16 cellular contexts compared by ENCODE assay signal in genomic region chr20:50735813-50736212, GRCh38. TPM values are rescaled to one million over a fixed set of nuclear protein-coding genes. Genes with fewer than 3 reads are reported as not detected.
DNase-seq lines count a peak whose midpoint lies in the region; ATAC-seq and TF ChIP-seq lines count a peak whose summit lies in the region.
"Had no signal": no experiment of that assay in that cellular context is flagged by ENCODE, and none has a peak within 500 bp of the region (broad histone marks: within the 10 kb centered on the region; RNA-seq: fewer than 3 reads in every experiment).

No MANE protein-coding gene starts in this region.

- no peaks in the 10 kb centered on the region for H4K20me1 ChIP-seq in SK-N-SH (ENCODE audit: insufficient read depth)

- H3K9ac ChIP-seq in SK-N-SH, result no peak overlapping the region

- no TSS peak for BruUV-seq in A673 (replicated peaks; lab: Mats Ljungman, UMichigan)

- intact Hi-C loops in A673 (cut with micrococcal nuclease; ENCODE audit: unreplicated experiment), result loop anchor here (5.0 kb wide), 1 partner anchor 154 kb away; no protein-coding TSS in a partner anchor

- H3K9me2 ChIP-seq in SK-N-SH, result no peaks in the 10 kb centered on the region

- H3K9me3 ChIP-seq in A673 (ENCODE audit: low read depth, low read length, poor library complexity, severe bottlenecking), result no peaks in the 10 kb centered on the region
- H3K9me3 ChIP-seq in SK-N-SH, result no peaks in the 10 kb centered on the region

- POLR2A ChIA-PET in A673 (lab: Charles Lee; ENCODE audit: low non-redundant PET), result no interaction called here
- POLR2A ChIA-PET in SK-N-SH (lab: Yijun Ruan, JAX), result no interaction called here

- ATAC-seq in foreskin keratinocyte (peak; percentile 29), GM18519 (IDR thresholded peaks at IDR 0.05; ENCODE audit: low FRiP score, unreplicated experiment) (no peak), GM18870 (IDR thresholded peaks at IDR 0.05; ENCODE audit: unreplicated experiment) (no peak)
- ATAC-seq: natural killer cell treated with Interleukin-12 subunit alpha and Interleukin-12 subunit beta and Interleukin-15 and Interleukin-18, amount 100 ng/mL, for 72 hours had no signal

- no peaks in the 10 kb centered on the region for H3K27me3 ChIP-seq in A673 (replicated peaks; ENCODE audit: insufficient read depth, low read depth, low read length, poor library complexity)
- H3K27me3 ChIP-seq in SK-N-SH (ENCODE audit: insufficient read depth), result no peaks in the 10 kb centered on the region
- no peaks in the 10 kb centered on the region for H3K27me3 ChIP-seq in foreskin keratinocyte

- no peak overlapping the region for H2AFZ ChIP-seq in SK-N-SH (ENCODE audit: low read depth)

- no peak overlapping the region for H3K4me2 ChIP-seq in SK-N-SH

- TF ChIP-seq RAD21 in SK-N-SH (IDR thresholded peaks at IDR 0.05; ENCODE audit: low read length), result no peak

- peak overlapping the region; percentile 21 for H3K27ac ChIP-seq in A673 (ENCODE audit: low read depth, low read length, poor library complexity, severe bottlenecking)
- H3K27ac ChIP-seq in SK-N-SH (ENCODE audit: low read depth in 2 of 2, low read length in 1 of 2), result no peak overlapping the region
- peak overlapping the region; percentile 83 for H3K27ac ChIP-seq in foreskin keratinocyte

- no peaks in the 10 kb centered on the region for H3K79me2 ChIP-seq in SK-N-SH (ENCODE audit: insufficient read depth)

- DNase-seq in A673 (ENCODE audit: low spot score), result no peak
- peak; percentile 61 for DNase-seq in HS-5 (ENCODE audit: low read depth)
- no peak for DNase-seq in SK-N-SH
- peak; percentile 54 to 70 for DNase-seq in foreskin keratinocyte
- no peak for DNase-seq in AG20443 (ENCODE audit: low spot score)
- DNase-seq in GOT3 (lab: John Stamatoyannopoulos, UW), result no peak
- DNase-seq: activated CD4-positive, alpha-beta T cell treated with anti-CD3 and anti-CD28 coated beads for 1 hour; activated CD8-positive, alpha-beta memory T cell treated with anti-CD3 and anti-CD28 coated beads, Interleukin-2, amount 50 U/mL, for 4 hours; activated naive CD4-positive, alpha-beta T cell treated with anti-CD3 and anti-CD28 coated beads for 36 hours; effector CD4-positive, alpha-beta T cell; foreskin melanocyte; NCI-H2081 had no signal

- CTCF ChIA-PET in A673 (lab: Charles Lee), result no interaction called here
- CTCF ChIA-PET in SK-N-SH (lab: Yijun Ruan, JAX), result interaction anchor here (1.7 to 4.8 kb wide), 2 partner anchors 9 to 14 kb away, joined by 6 to 33 read pairs; no protein-coding TSS in a partner anchor

- H3K36me3 ChIP-seq in A673 (ENCODE audit: insufficient read depth, low read length, poor library complexity, severe bottlenecking) (peaks cover 4% of the 10 kb centered on the region), SK-N-SH (replicated peaks in 1 of 2; ENCODE audit: control insufficient read depth in 1 of 2, insufficient read depth in 2 of 2, low read length in 1 of 2) (peaks cover 0 to 6% of the 10 kb centered on the region in 2 experiments)

- H3K4me3 ChIP-seq in A673 (ENCODE audit: low read depth, low read length, poor library complexity, severe bottlenecking) (peak overlapping the region; percentile 5), SK-N-SH (ENCODE audit: low read depth in 2 of 2, low read length in 1 of 2) (no peak overlapping the region)

- H3F3A ChIP-seq in SK-N-SH (replicated peaks; ENCODE audit: insufficient read depth), result peaks cover 6% of the 10 kb centered on the region

- no peak for TF ChIP-seq EP300 in SK-N-SH (IDR thresholded peaks at IDR 0.05; ENCODE audit: borderline replicate concordance in 1 of 2, low read depth in 1 of 2, low read length in 1 of 2)

- TF ChIP-seq CTCF in A673 (conservative IDR thresholded peaks at IDR 0.05; ENCODE audit: low read depth, low read length) (no peak), SK-N-SH (IDR thresholded peaks at IDR 0.05) (no peak), foreskin keratinocyte (conservative IDR thresholded peaks at IDR 0.05) (no peak)

- H3K4me1 ChIP-seq in A673 (ENCODE audit: insufficient read depth, low read length, poor library complexity, severe bottlenecking) (peaks cover 56% of the 10 kb centered on the region), SK-N-SH (ENCODE audit: control insufficient read depth in 1 of 2, insufficient read depth in 2 of 2, low read depth in 1 of 2, low read length in 1 of 2) (peaks cover 6% of the 10 kb centered on the region in 2 experiments; a peak in 3 of 4 replicates), foreskin keratinocyte (peaks cover 24% of the 10 kb centered on the region)

TF ChIP-seq in SK-N-SH, 30 proteins besides CTCF, POLR2A, EP300 and RAD21:
- TF ChIP-seq ZBTB33 (IDR thresholded peaks at IDR 0.05; ENCODE audit: borderline replicate concordance, low read depth) (no peak), FOSL2 (IDR thresholded peaks at IDR 0.05; ENCODE audit: borderline replicate concordance, low read depth) (0 out of 2 replicates have a peak, but pooled peaks have one; percentile 5), TCF12 (IDR thresholded peaks at IDR 0.05) (no peak), GABPA (IDR thresholded peaks at IDR 0.05; ENCODE audit: low read depth) (no peak), MEF2A (IDR thresholded peaks at IDR 0.05; ENCODE audit: borderline replicate concordance, low read depth) (no peak), ELF1 (IDR thresholded peaks at IDR 0.05) (no peak)
TF ChIP-seq in SK-N-SH: peak in this region for 1.

RNA-seq across cellular contexts. Expression of gene PARD6B, which starts 4.4 kb away (rescaled TPM):
- total RNA-seq in A673 (2021), result 24.7 and 28.1 TPM in 2 replicates
- polyA plus RNA-seq in SK-N-SH (2012; rRNA removed), result 0.49 and 0.57 TPM in 2 replicates
- polyA plus RNA-seq in SK-N-SH (2012; cell fraction: cytosol; rRNA removed), result 0.56 and 0.60 TPM in 2 replicates
- polyA plus RNA-seq in SK-N-SH (2012; cell fraction: nucleus; rRNA removed), result 0.45 and 0.76 TPM in 2 replicates
- 4.3 and 5.2 TPM in 2 replicates for total RNA-seq in foreskin keratinocyte
- 1.0 and 1.1 TPM in 2 replicates for polyA plus RNA-seq in foreskin keratinocyte

RNA-seq across cellular contexts. Expression of gene RIPOR3, which starts 44.5 kb away (rescaled TPM):
- total RNA-seq in A673 (2021), result 19.1 and 21.6 TPM in 2 replicates
- 1.0 and 1.2 TPM in 2 replicates for polyA plus RNA-seq in SK-N-SH (2012; rRNA removed)
- polyA plus RNA-seq in SK-N-SH (2012; cell fraction: cytosol; rRNA removed), result 0.18 and 0.33 TPM in 2 replicates
- polyA plus RNA-seq in SK-N-SH (2012; cell fraction: nucleus; rRNA removed), result 7.0 and 8.8 TPM in 2 replicates
- 0.07 TPM in 2 replicates for total RNA-seq in foreskin keratinocyte
- polyA plus RNA-seq in foreskin keratinocyte, result 0.06 TPM in 2 replicates
- total RNA-seq: activated naive CD4-positive, alpha-beta T cell treated with anti-CD3 and anti-CD28 coated beads for 36 hours; natural killer cell treated with Interleukin-12 subunit alpha and Interleukin-12 subunit beta and Interleukin-15 and Interleukin-18, amount 100 ng/mL, for 72 hours; T-helper 2 cell treated with Interferon-gamma antibody and Interleukin-4, amounts not matched to agents 100 ng/mL and 5 ng/mL, for 36 hours had no signal

RNA-seq across cellular contexts. Expression of gene BCAS4, which starts 59.0 kb away (rescaled TPM):
- 28.4 and 35.2 TPM in 2 replicates for total RNA-seq in A673 (2021)
- polyA plus RNA-seq in SK-N-SH (2012; rRNA removed), result 23.3 and 43.8 TPM in 2 replicates
- 22.2 and 30.8 TPM in 2 replicates for polyA plus RNA-seq in SK-N-SH (2012; cell fraction: cytosol; rRNA removed)
- 17.8 and 20.9 TPM in 2 replicates for polyA plus RNA-seq in SK-N-SH (2012; cell fraction: nucleus; rRNA removed)
- 11.5 and 15.0 TPM in 2 replicates for total RNA-seq in foreskin keratinocyte
- 20.6 and 23.5 TPM in 2 replicates for polyA plus RNA-seq in foreskin keratinocyte

Comparison
In these comparisons a context has a peak if more than half of its experiments do, and no peak if none do; other contexts are left out.
1. DNase-seq: peak in HS-5 (single experiment) and foreskin keratinocyte (2 of 2); none in A673 (single experiment), SK-N-SH (single experiment), AG20443 (single experiment) and GOT3 (single experiment).
2. H3K27ac ChIP-seq: peak in A673 (single experiment) and foreskin keratinocyte (single experiment); none in SK-N-SH (0 of 2).
3. RNA of gene RIPOR3, which starts 44.5 kb away (total RNA-seq): 19.1 to 21.6 TPM in A673; 0.07 TPM in foreskin keratinocyte; every median in the first group is over 10 times any median in the second.